14 cellular contexts compared by ENCODE assay signal in the genomic region with DNA sequence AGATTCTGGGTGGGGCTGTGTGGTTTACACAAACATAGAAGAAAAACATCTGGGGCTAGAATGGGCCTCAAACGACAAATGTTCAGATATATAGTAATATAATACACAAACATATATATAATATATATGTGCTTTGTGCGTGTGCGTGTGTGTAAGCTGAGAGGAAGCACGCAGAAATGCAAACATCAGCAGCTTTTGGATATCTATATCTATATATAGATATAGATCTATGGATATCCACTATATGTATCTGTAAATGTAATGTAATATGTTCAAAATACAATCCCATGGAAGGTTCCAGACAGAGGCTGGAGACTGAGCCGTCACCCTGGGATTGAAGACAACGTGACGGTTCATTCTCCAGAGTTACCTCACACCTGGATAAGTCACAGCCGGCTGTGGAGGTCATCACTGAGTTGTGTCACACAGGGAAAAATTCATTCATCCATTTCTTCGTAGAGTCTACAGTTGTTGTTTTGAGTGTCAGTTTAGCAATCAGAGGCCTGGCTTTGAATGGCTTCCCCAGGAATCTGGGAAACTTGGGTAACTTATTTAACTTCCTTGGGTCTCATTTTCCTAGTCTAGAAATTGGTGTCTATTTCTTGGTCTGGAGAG.
DNase-seq lines count a peak whose midpoint lies in the region; ATAC-seq and TF ChIP-seq lines count a peak whose summit lies in the region.
"Had no signal": no experiment of that assay in that cellular context is flagged by ENCODE, and none has a peak within 500 bp of the region (broad histone marks: within the 10 kb centered on the region; RNA-seq: fewer than 3 reads in every experiment).

No MANE protein-coding gene starts in this region.

- H3K27me3 ChIP-seq in left ventricle myocardium inferior (ENCODE audit: low read depth) (no peaks in the 10 kb centered on the region), esophagus (ENCODE audit: control insufficient read depth in 1 of 2, insufficient read depth in 2 of 2, low read length in 2 of 2) (no peaks in the 10 kb centered on the region)
- H3K27me3 ChIP-seq in CD8-positive, alpha-beta T cell (ENCODE audit: insufficient read depth, low read length): no peaks in the 10 kb centered on the region

- H3K27me3 Mint-ChIP-seq in osteocyte (ENCODE audit: unreplicated experiment): peaks cover 3% of the 10 kb centered on the region
- H3K27me3 Mint-ChIP-seq in CD8-positive, alpha-beta T cell (ENCODE audit: low read depth): peaks cover 13% of the 10 kb centered on the region
- H3K27me3 Mint-ChIP-seq: stimulated activated naive CD8-positive, alpha-beta T cell treated with anti-CD3 and anti-CD28 coated beads, Interleukin-15, Interleukin-2, amounts not matched to agents 100 ng/mL and 50 ng/mL, for 24 hours had no signal

- intact Hi-C loops in left ventricle myocardium inferior (cut with micrococcal nuclease): no loop called here
- intact Hi-C loops in left cardiac atrium (cut with DNase I): loop anchor here in 1 of 2 donors (5.0 to 10.0 kb wide), 2 partner anchors 140 to 207 kb away; no protein-coding TSS in a partner anchor
- intact Hi-C loops in CD8-positive, alpha-beta T cell (cut with DNase I, micrococcal nuclease): no loop called here

- ATAC-seq in left cardiac atrium: no peak
- ATAC-seq in CD8-positive, alpha-beta T cell: no peak
- ATAC-seq in GM21717 (IDR thresholded peaks at IDR 0.05; ENCODE audit: unreplicated experiment): no peak
- no peak for ATAC-seq in HG03520 (IDR thresholded peaks at IDR 0.05; ENCODE audit: unreplicated experiment)
- ATAC-seq: activated T-helper 17 cell treated with anti-CD3 and anti-CD28 coated beads, Interleukin-2, amount 50 U/mL, for 72 hours; T-cell had no signal

- no peaks in the 10 kb centered on the region for H3K36me3 Mint-ChIP-seq in osteocyte (ENCODE audit: unreplicated experiment)
- H3K36me3 Mint-ChIP-seq in CD8-positive, alpha-beta T cell: no peaks in the 10 kb centered on the region
- H3K36me3 Mint-ChIP-seq: T-cell had no signal

- peaks cover 46% of the 10 kb centered on the region for H3K4me1 Mint-ChIP-seq in osteocyte (ENCODE audit: unreplicated experiment)
- no peaks in the 10 kb centered on the region for H3K4me1 Mint-ChIP-seq in CD8-positive, alpha-beta T cell (ENCODE audit: low read depth)
- H3K4me1 Mint-ChIP-seq: activated CD4-positive, alpha-beta T cell treated with anti-CD3 and anti-CD28 coated beads, Interleukin-2, amount 10 ng/mL, durations not matched to agents 24 days and 14 days; activated T-helper 17 cell treated with anti-CD3 and anti-CD28 coated beads, Interleukin-2, amount 50 U/mL, for 72 hours; T-cell had no signal

- DNase-seq in left ventricle myocardium inferior: no peak
- DNase-seq in left cardiac atrium: no peak
- no peak for DNase-seq in osteocyte (ENCODE audit: extremely low spot score, unreplicated experiment)
- DNase-seq in CD8-positive, alpha-beta T cell: no peak
- DNase-seq in activated CD4-positive, alpha-beta T cell treated with anti-CD3 and anti-CD28 coated beads, Interleukin-2, amount 50 U/mL, for 4 hours: no peak
- DNase-seq: activated CD4-positive, alpha-beta T cell treated with anti-CD3 and anti-CD28 coated beads, Interleukin-2, amount 10 ng/mL, durations not matched to agents 24 days and 14 days; NCI-H1417 treated with DMSO at 0.1 percent for 48 hours; stimulated activated CD4-positive, alpha-beta T cell treated with anti-CD3 and anti-CD28 coated beads, Interleukin-2, amount 100 ng/mL, for 48 hours; T-cell had no signal

- WGBS in esophagus, 2 donors: 70 to 73% methylated on average over 9 of the region's 9 CpGs

- peaks cover 45% of the 10 kb centered on the region for H3K4me1 ChIP-seq in left ventricle myocardium inferior
- H3K4me1 ChIP-seq in esophagus (ENCODE audit: control insufficient read depth in 2 of 2, insufficient read depth in 2 of 2, low read length in 1 of 2): peaks cover 0 to 5% of the 10 kb centered on the region in 2 donors
- H3K4me1 ChIP-seq in CD8-positive, alpha-beta T cell (ENCODE audit: insufficient read depth, low read length): no peaks in the 10 kb centered on the region

- H3K27ac ChIP-seq in left ventricle myocardium inferior (replicated peaks) (peak overlapping the region; percentile 93), esophagus (ENCODE audit: low read depth in 2 of 2, low read length in 1 of 2) (peak overlapping the region; percentile 47 to 90)
- no peak overlapping the region for H3K27ac ChIP-seq in CD8-positive, alpha-beta T cell (ENCODE audit: low read depth, low read length)

- H3K27ac Mint-ChIP-seq in osteocyte (ENCODE audit: unreplicated experiment): peak overlapping the region; percentile 93
- no peak overlapping the region for H3K27ac Mint-ChIP-seq in CD8-positive, alpha-beta T cell
- H3K27ac Mint-ChIP-seq: activated CD4-positive, alpha-beta T cell treated with anti-CD3 and anti-CD28 coated beads, Interleukin-2, amount 10 ng/mL, durations not matched to agents 24 days and 14 days; activated T-helper 17 cell treated with anti-CD3 and anti-CD28 coated beads, Interleukin-2, amount 50 U/mL, for 72 hours; stimulated activated naive CD8-positive, alpha-beta T cell treated with anti-CD3 and anti-CD28 coated beads, Interleukin-15, Interleukin-2, amounts not matched to agents 100 ng/mL and 50 ng/mL, for 24 hours; T-cell had no signal

- H3K36me3 ChIP-seq in left ventricle myocardium inferior (no peaks in the 10 kb centered on the region), esophagus (ENCODE audit: control insufficient read depth in 2 of 2, insufficient read depth in 2 of 2, low read length in 1 of 2) (no peaks in the 10 kb centered on the region)
- no peaks in the 10 kb centered on the region for H3K36me3 ChIP-seq in CD8-positive, alpha-beta T cell (ENCODE audit: insufficient read depth, low read length)

- H3K4me3 ChIP-seq in left ventricle myocardium inferior (no peak overlapping the region), esophagus (ENCODE audit: low read depth in 1 of 2, low read length in 2 of 2) (no peak overlapping the region)
- H3K4me3 ChIP-seq in CD8-positive, alpha-beta T cell (ENCODE audit: low read depth, low read length): no peak overlapping the region

- H3K9me3 Mint-ChIP-seq in osteocyte (ENCODE audit: unreplicated experiment): no peaks in the 10 kb centered on the region
- no peaks in the 10 kb centered on the region for H3K9me3 Mint-ChIP-seq in CD8-positive, alpha-beta T cell
- H3K9me3 Mint-ChIP-seq: activated CD4-positive, alpha-beta T cell treated with anti-CD3 and anti-CD28 coated beads, Interleukin-2, amount 10 ng/mL, durations not matched to agents 24 days and 14 days; stimulated activated naive CD8-positive, alpha-beta T cell treated with anti-CD3 and anti-CD28 coated beads, Interleukin-15, Interleukin-2, amounts not matched to agents 100 ng/mL and 50 ng/mL, for 24 hours; T-cell had no signal

- H3K4me3 Mint-ChIP-seq in osteocyte (ENCODE audit: unreplicated experiment): no peak overlapping the region
- no peak overlapping the region for H3K4me3 Mint-ChIP-seq in CD8-positive, alpha-beta T cell
- H3K4me3 Mint-ChIP-seq: activated CD4-positive, alpha-beta T cell treated with anti-CD3 and anti-CD28 coated beads, Interleukin-2, amount 10 ng/mL, durations not matched to agents 24 days and 14 days; activated T-helper 17 cell treated with anti-CD3 and anti-CD28 coated beads, Interleukin-2, amount 50 U/mL, for 72 hours; stimulated activated naive CD8-positive, alpha-beta T cell treated with anti-CD3 and anti-CD28 coated beads, Interleukin-15, Interleukin-2, amounts not matched to agents 100 ng/mL and 50 ng/mL, for 24 hours; T-cell had no signal

- H3K9me3 ChIP-seq in left ventricle myocardium inferior (replicated peaks) (no peaks in the 10 kb centered on the region), esophagus (ENCODE audit: control insufficient read depth in 2 of 2, insufficient read depth in 1 of 2, low read depth in 1 of 2, low read length in 1 of 2) (no peaks in the 10 kb centered on the region)
- no peaks in the 10 kb centered on the region for H3K9me3 ChIP-seq in CD8-positive, alpha-beta T cell (ENCODE audit: low read length)

- CTCF ChIA-PET in CD8-positive, alpha-beta T cell (lab: Charles Lee): no interaction called here

- TF ChIP-seq CTCF in left ventricle myocardium inferior (IDR thresholded peaks at IDR 0.05; ENCODE audit: borderline replicate concordance): no peak
- TF ChIP-seq CTCF in osteocyte (IDR thresholded peaks at IDR 0.05): no peak
- TF ChIP-seq CTCF in CD8-positive, alpha-beta T cell (IDR thresholded peaks at IDR 0.05): no peak

- POLR2A ChIA-PET in CD8-positive, alpha-beta T cell (lab: Charles Lee): no interaction called here
